ENCODE assay signal across 27 cellular contexts in genomic region chr1:218424528-218424927, GRCh38.
"Had no signal": no experiment of that assay in that cellular context is flagged by ENCODE, and none has a peak within 500 bp of the region (broad histone marks: within the 10 kb centered on the region; RNA-seq: fewer than 3 reads in every experiment).

No MANE protein-coding gene starts in this region.

- H3K27me3 ChIP-seq: foreskin keratinocyte, hepatocyte, ovary, right lobe of liver, stomach, suprapubic skin, tibial nerve had no signal

- H3K36me3 Mint-ChIP-seq: mesothelial cell of epicardium; natural killer cell; stimulated activated memory B cell treated with anti-CD40 and anti-IgM and Interleukin-4, amounts not matched to agents 10 μg/mL and 1 μg/mL and 100 μg/mL, for 72 hours had no signal

- DNase-seq: activated CD4-positive, alpha-beta T cell treated with anti-CD3 and anti-CD28 coated beads for 1 hour; activated CD4-positive, alpha-beta T cell treated with anti-CD3 and anti-CD28 coated beads, Interleukin-2, amount 50 U/mL, for 1 hour; activated CD8-positive, alpha-beta T cell treated with anti-CD3 and anti-CD28 coated beads, Interleukin-2, amount 10 ng/mL, durations not matched to agents 7 days and 5 days; activated gamma-delta T cell; activated naive CD4-positive, alpha-beta T cell treated with anti-CD3 and anti-CD28 coated beads, Interleukin-2, amount 50 U/mL, for 16 hours; aorta; effector CD4-positive, alpha-beta T cell; foreskin keratinocyte; kidney glomerular epithelial cell; left ventricle myocardium inferior; natural killer cell; ovary; right lobe of liver; stimulated activated CD4-positive, alpha-beta T cell treated with anti-CD3 and anti-CD28 coated beads, Interleukin-2, amount 100 ng/mL, for 24 hours; stomach; T-helper 9 cell had no signal

- FAIRE-seq: endometrium, urothelium cell line had no signal

- H3K4me1 ChIP-seq: left ventricle myocardium inferior, prostate gland, stomach had no signal

- H3K27ac Mint-ChIP-seq: activated CD8-positive, alpha-beta T cell treated with anti-CD3 and anti-CD28 coated beads, Interleukin-2, amount 10 ng/mL, durations not matched to agents 7 days and 5 days; activated T-helper 1 cell treated with anti-CD3 and anti-CD28 coated beads, Interleukin-12 subunit alpha, Interleukin-12 subunit beta, Interleukin-2, Interleukin-4 antibody, amounts not matched to agents 30 ng/mL and 10 ng/mL and 1 ng/mL, durations not matched to agents 14 hours and 24 hours and 36 hours; dendritic cell treated with granulocyte-macrophage colony-stimulating factor and Interleukin-4, amounts not matched to agents 40 ng/mL and 50 ng/mL, for 4 days; mesothelial cell of epicardium; natural killer cell; stimulated activated memory B cell treated with anti-CD40 and anti-IgM and Interleukin-4, amounts not matched to agents 10 μg/mL and 1 μg/mL and 100 μg/mL, for 72 hours had no signal

- H3K36me3 ChIP-seq: left ventricle myocardium inferior, ovary, prostate gland, right lobe of liver, stomach, suprapubic skin, tibial nerve had no signal

- H3K27ac ChIP-seq: foreskin keratinocyte, hepatocyte, ovary, prostate gland, right lobe of liver, skin epidermis, stomach, suprapubic skin had no signal

- H3K9me3 ChIP-seq: left ventricle myocardium inferior, ovary, prostate gland, right lobe of liver, stomach, suprapubic skin, tibial nerve had no signal

- H3K4me3 ChIP-seq: hepatocyte, left ventricle myocardium inferior, ovary, prostate gland, right lobe of liver, skin epidermis, stomach, suprapubic skin, tibial nerve had no signal

- H2AFZ ChIP-seq: hepatocyte had no signal

- H3K4me3 Mint-ChIP-seq: activated CD8-positive, alpha-beta T cell treated with anti-CD3 and anti-CD28 coated beads, Interleukin-2, amount 10 ng/mL, durations not matched to agents 7 days and 5 days; activated T-helper 1 cell treated with anti-CD3 and anti-CD28 coated beads, Interleukin-12 subunit alpha, Interleukin-12 subunit beta, Interleukin-2, Interleukin-4 antibody, amounts not matched to agents 30 ng/mL and 10 ng/mL and 1 ng/mL, durations not matched to agents 14 hours and 24 hours and 36 hours; dendritic cell treated with granulocyte-macrophage colony-stimulating factor and Interleukin-4, amounts not matched to agents 40 ng/mL and 50 ng/mL, for 4 days; mesothelial cell of epicardium; natural killer cell; stimulated activated memory B cell treated with anti-CD40 and anti-IgM and Interleukin-4, amounts not matched to agents 10 μg/mL and 1 μg/mL and 100 μg/mL, for 72 hours had no signal

- ATAC-seq: activated CD8-positive, alpha-beta T cell treated with anti-CD3 and anti-CD28 coated beads, Interleukin-2, amount 10 ng/mL, durations not matched to agents 7 days and 5 days; foreskin keratinocyte; natural killer cell; right lobe of liver; stimulated activated memory B cell treated with anti-CD40 and anti-IgM and Interleukin-4, amounts not matched to agents 10 μg/mL and 1 μg/mL and 100 μg/mL, for 72 hours had no signal

- H3K4me1 Mint-ChIP-seq: natural killer cell; stimulated activated memory B cell treated with anti-CD40 and anti-IgM and Interleukin-4, amounts not matched to agents 10 μg/mL and 1 μg/mL and 100 μg/mL, for 72 hours had no signal

- H3K27me3 Mint-ChIP-seq: stimulated activated memory B cell treated with anti-CD40 and anti-IgM and Interleukin-4, amounts not matched to agents 10 μg/mL and 1 μg/mL and 100 μg/mL, for 72 hours had no signal

- H3K9me3 Mint-ChIP-seq: activated T-helper 1 cell treated with anti-CD3 and anti-CD28 coated beads, Interleukin-12 subunit alpha, Interleukin-12 subunit beta, Interleukin-2, Interleukin-4 antibody, amounts not matched to agents 30 ng/mL and 10 ng/mL and 1 ng/mL, durations not matched to agents 14 hours and 24 hours and 36 hours; dendritic cell treated with granulocyte-macrophage colony-stimulating factor and Interleukin-4, amounts not matched to agents 40 ng/mL and 50 ng/mL, for 4 days; mesothelial cell of epicardium; stimulated activated memory B cell treated with anti-CD40 and anti-IgM and Interleukin-4, amounts not matched to agents 10 μg/mL and 1 μg/mL and 100 μg/mL, for 72 hours had no signal

- H3K4me2 ChIP-seq: hepatocyte had no signal
